24 cellular contexts compared by ENCODE assay signal in the genomic region with DNA sequence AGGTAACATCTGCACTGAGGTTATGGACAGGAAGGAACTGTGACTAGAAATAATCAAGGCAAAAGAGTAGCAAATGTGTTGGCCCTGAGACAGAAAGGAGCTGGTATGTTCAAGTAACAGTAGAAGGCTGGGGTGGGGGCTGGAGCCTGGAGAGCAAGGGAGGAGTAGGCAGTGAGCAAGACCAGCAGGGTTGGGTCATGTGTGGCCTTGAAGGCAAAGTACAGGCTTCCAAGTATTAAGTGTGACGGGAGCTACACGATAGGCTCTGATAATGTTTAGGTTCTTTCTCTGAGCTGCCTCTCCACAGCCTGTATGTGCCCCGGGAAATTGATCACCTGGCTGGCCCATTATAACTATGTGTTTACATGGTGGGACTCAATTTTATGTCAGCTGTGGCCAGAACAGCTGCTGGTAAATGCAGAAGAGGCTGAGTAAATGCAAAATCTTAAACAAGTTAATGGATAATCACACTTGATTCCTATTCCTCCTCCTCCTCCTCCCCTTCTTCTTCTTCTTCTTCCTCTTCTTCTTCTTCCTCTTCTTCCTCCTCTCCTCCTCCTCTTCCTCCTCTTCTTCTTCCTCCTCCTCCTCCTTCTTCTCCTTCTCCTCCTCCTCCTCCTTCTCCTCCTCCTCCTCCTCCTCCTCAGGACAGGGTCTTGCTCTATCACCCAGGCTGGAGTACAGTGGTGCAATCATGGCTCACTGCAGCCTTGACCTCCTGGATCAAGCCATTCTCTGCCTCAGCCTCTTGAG. TPM values are rescaled to one million over a fixed set of nuclear protein-coding genes. Genes with fewer than 3 reads are reported as not detected.
"Had no signal": no experiment of that assay in that cellular context is flagged by ENCODE, and none has a peak within 500 bp of the region (broad histone marks: within the 10 kb centered on the region; RNA-seq: fewer than 3 reads in every experiment).

No MANE protein-coding gene starts in this region.

- H3K27ac Mint-ChIP-seq: activated B cell treated with CpG ODN at 0.5 μM for 24 hours; activated CD4-positive, alpha-beta T cell treated with anti-CD3 and anti-CD28 coated beads, Interleukin-2, amount 10 ng/mL, durations not matched to agents 24 days and 14 days; activated CD8-positive, alpha-beta T cell treated with anti-CD3 and anti-CD28 coated beads, Interleukin-2, amount 10 ng/mL, durations not matched to agents 7 days and 5 days; activated naive CD8-positive, alpha-beta T cell treated with anti-CD3 and anti-CD28 coated beads, Interleukin-2, amount 50 U/mL, for 24 hours; activated T-helper 1 cell treated with anti-CD3 and anti-CD28 coated beads, Interleukin-12 subunit alpha, Interleukin-12 subunit beta, Interleukin-2, Interleukin-4 antibody, amounts not matched to agents 30 ng/mL and 10 ng/mL and 1 ng/mL, durations not matched to agents 14 hours and 24 hours and 36 hours; nephron; progenitor cell of endocrine pancreas had no signal

- H3K4me3 ChIP-seq: right atrium auricular region, upper lobe of left lung had no signal

- H3K4me1 Mint-ChIP-seq: activated B cell treated with CpG ODN at 0.5 μM for 24 hours had no signal

- H3K4me3 Mint-ChIP-seq: activated B cell treated with CpG ODN at 0.5 μM for 24 hours; activated CD4-positive, alpha-beta T cell treated with anti-CD3 and anti-CD28 coated beads, Interleukin-2, amount 10 ng/mL, durations not matched to agents 24 days and 14 days; activated CD8-positive, alpha-beta T cell treated with anti-CD3 and anti-CD28 coated beads, Interleukin-2, amount 10 ng/mL, durations not matched to agents 7 days and 5 days; activated naive CD8-positive, alpha-beta T cell treated with anti-CD3 and anti-CD28 coated beads, Interleukin-2, amount 50 U/mL, for 24 hours; activated T-helper 1 cell treated with anti-CD3 and anti-CD28 coated beads, Interleukin-12 subunit alpha, Interleukin-12 subunit beta, Interleukin-2, Interleukin-4 antibody, amounts not matched to agents 30 ng/mL and 10 ng/mL and 1 ng/mL, durations not matched to agents 14 hours and 24 hours and 36 hours; nephron had no signal

- DNase-seq: activated B cell treated with CpG ODN at 0.5 μM for 24 hours; activated CD4-positive, alpha-beta T cell treated with anti-CD3 and anti-CD28 coated beads, Interleukin-2, amount 10 ng/mL, durations not matched to agents 24 days and 14 days; activated CD8-positive, alpha-beta T cell treated with anti-CD3 and anti-CD28 coated beads, Interleukin-2, amount 10 ng/mL, durations not matched to agents 7 days and 5 days; activated naive CD4-positive, alpha-beta T cell; activated naive CD8-positive, alpha-beta T cell treated with anti-CD3 and anti-CD28 coated beads, Interleukin-2, amount 50 U/mL, for 24 hours; aorta; dermis blood vessel endothelial cell; erythroblast; hippocampal formation; nucleus accumbens; stimulated activated CD4-positive, alpha-beta T cell treated with anti-CD3 and anti-CD28 coated beads, Interleukin-4, amount 100 ng/mL, for 4 hours; stimulated activated CD8-positive, alpha-beta memory T cell treated with anti-CD3 and anti-CD28 coated beads, Interleukin-4, amount 100 ng/mL, for 48 hours; stimulated activated naive CD4-positive, alpha-beta T cell treated with Interleukin-2 at 50 U/mL for 16 hours; upper lobe of left lung had no signal

- H3K9me3 ChIP-seq: right atrium auricular region, upper lobe of left lung had no signal

- H3K27me3 Mint-ChIP-seq: activated naive CD8-positive, alpha-beta T cell treated with anti-CD3 and anti-CD28 coated beads, Interleukin-2, amount 50 U/mL, for 24 hours had no signal

- H3K4me1 ChIP-seq: right atrium auricular region had no signal

- H3K27ac ChIP-seq: right atrium auricular region had no signal

- ATAC-seq: activated CD8-positive, alpha-beta T cell treated with anti-CD3 and anti-CD28 coated beads, Interleukin-2, amount 10 ng/mL, durations not matched to agents 7 days and 5 days; activated naive CD8-positive, alpha-beta T cell treated with anti-CD3 and anti-CD28 coated beads, Interleukin-2, amount 50 U/mL, for 24 hours had no signal

- FAIRE-seq: TTC549 had no signal

- H3K36me3 ChIP-seq: right atrium auricular region, upper lobe of left lung had no signal

- H3K27me3 ChIP-seq: right atrium auricular region, upper lobe of left lung had no signal

- H3K9me3 Mint-ChIP-seq: activated B cell treated with CpG ODN at 0.5 μM for 24 hours; activated CD4-positive, alpha-beta T cell treated with anti-CD3 and anti-CD28 coated beads, Interleukin-2, amount 10 ng/mL, durations not matched to agents 24 days and 14 days; activated naive CD8-positive, alpha-beta T cell treated with anti-CD3 and anti-CD28 coated beads, Interleukin-2, amount 50 U/mL, for 24 hours; activated T-helper 1 cell treated with anti-CD3 and anti-CD28 coated beads, Interleukin-12 subunit alpha, Interleukin-12 subunit beta, Interleukin-2, Interleukin-4 antibody, amounts not matched to agents 30 ng/mL and 10 ng/mL and 1 ng/mL, durations not matched to agents 14 hours and 24 hours and 36 hours; nephron had no signal

RNA-seq across cellular contexts. Expression of a gene that starts 9.3 kb away (rescaled TPM):
- total RNA-seq: activated B cell treated with CpG ODN at 0.5 μM for 24 hours; activated CD4-positive, alpha-beta T cell treated with anti-CD3 and anti-CD28 coated beads, Interleukin-2, amount 10 ng/mL, durations not matched to agents 24 days and 14 days; activated CD8-positive, alpha-beta T cell treated with anti-CD3 and anti-CD28 coated beads, Interleukin-2, amount 10 ng/mL, durations not matched to agents 7 days and 5 days; activated T-helper 1 cell treated with anti-CD3 and anti-CD28 coated beads, Interleukin-12 subunit alpha, Interleukin-12 subunit beta, Interleukin-2, Interleukin-4 antibody, amounts not matched to agents 30 ng/mL and 10 ng/mL and 1 ng/mL, durations not matched to agents 14 hours and 24 hours and 36 hours; aorta; chondrocyte; dermis blood vessel endothelial cell; kidney epithelial cell; liver; progenitor cell of endocrine pancreas; right atrium auricular region; skeletal muscle tissue; T-helper 2 cell treated with Interferon-gamma antibody and Interleukin-4, amounts not matched to agents 100 ng/mL and 5 ng/mL, for 36 hours; upper lobe of left lung had no signal
- polyA plus RNA-seq: aorta, liver had no signal

RNA-seq across cellular contexts. Expression of a gene that starts 18.1 kb away (rescaled TPM):
- total RNA-seq: activated B cell treated with CpG ODN at 0.5 μM for 24 hours; activated CD4-positive, alpha-beta T cell treated with anti-CD3 and anti-CD28 coated beads, Interleukin-2, amount 10 ng/mL, durations not matched to agents 24 days and 14 days; activated CD8-positive, alpha-beta T cell treated with anti-CD3 and anti-CD28 coated beads, Interleukin-2, amount 10 ng/mL, durations not matched to agents 7 days and 5 days; activated T-helper 1 cell treated with anti-CD3 and anti-CD28 coated beads, Interleukin-12 subunit alpha, Interleukin-12 subunit beta, Interleukin-2, Interleukin-4 antibody, amounts not matched to agents 30 ng/mL and 10 ng/mL and 1 ng/mL, durations not matched to agents 14 hours and 24 hours and 36 hours; aorta; chondrocyte; dermis blood vessel endothelial cell; liver; progenitor cell of endocrine pancreas; right atrium auricular region; skeletal muscle tissue; T-helper 2 cell treated with Interferon-gamma antibody and Interleukin-4, amounts not matched to agents 100 ng/mL and 5 ng/mL, for 36 hours; upper lobe of left lung had no signal
- polyA plus RNA-seq: aorta, liver had no signal

RNA-seq across cellular contexts. Expression of a gene that starts 24.4 kb away (rescaled TPM):
- total RNA-seq: activated B cell treated with CpG ODN at 0.5 μM for 24 hours; activated CD4-positive, alpha-beta T cell treated with anti-CD3 and anti-CD28 coated beads, Interleukin-2, amount 10 ng/mL, durations not matched to agents 24 days and 14 days; activated CD8-positive, alpha-beta T cell treated with anti-CD3 and anti-CD28 coated beads, Interleukin-2, amount 10 ng/mL, durations not matched to agents 7 days and 5 days; activated T-helper 1 cell treated with anti-CD3 and anti-CD28 coated beads, Interleukin-12 subunit alpha, Interleukin-12 subunit beta, Interleukin-2, Interleukin-4 antibody, amounts not matched to agents 30 ng/mL and 10 ng/mL and 1 ng/mL, durations not matched to agents 14 hours and 24 hours and 36 hours; aorta; chondrocyte; dermis blood vessel endothelial cell; kidney epithelial cell; liver; progenitor cell of endocrine pancreas; right atrium auricular region; skeletal muscle tissue; T-helper 2 cell treated with Interferon-gamma antibody and Interleukin-4, amounts not matched to agents 100 ng/mL and 5 ng/mL, for 36 hours; upper lobe of left lung had no signal
- polyA plus RNA-seq: aorta, liver had no signal

RNA-seq across cellular contexts. Expression of a gene that starts 50.3 kb away (rescaled TPM):
- total RNA-seq: activated B cell treated with CpG ODN at 0.5 μM for 24 hours, chondrocyte, progenitor cell of endocrine pancreas, skeletal muscle tissue had no signal
